ENCODE assay signal across 1 cellular context in the genomic region with DNA sequence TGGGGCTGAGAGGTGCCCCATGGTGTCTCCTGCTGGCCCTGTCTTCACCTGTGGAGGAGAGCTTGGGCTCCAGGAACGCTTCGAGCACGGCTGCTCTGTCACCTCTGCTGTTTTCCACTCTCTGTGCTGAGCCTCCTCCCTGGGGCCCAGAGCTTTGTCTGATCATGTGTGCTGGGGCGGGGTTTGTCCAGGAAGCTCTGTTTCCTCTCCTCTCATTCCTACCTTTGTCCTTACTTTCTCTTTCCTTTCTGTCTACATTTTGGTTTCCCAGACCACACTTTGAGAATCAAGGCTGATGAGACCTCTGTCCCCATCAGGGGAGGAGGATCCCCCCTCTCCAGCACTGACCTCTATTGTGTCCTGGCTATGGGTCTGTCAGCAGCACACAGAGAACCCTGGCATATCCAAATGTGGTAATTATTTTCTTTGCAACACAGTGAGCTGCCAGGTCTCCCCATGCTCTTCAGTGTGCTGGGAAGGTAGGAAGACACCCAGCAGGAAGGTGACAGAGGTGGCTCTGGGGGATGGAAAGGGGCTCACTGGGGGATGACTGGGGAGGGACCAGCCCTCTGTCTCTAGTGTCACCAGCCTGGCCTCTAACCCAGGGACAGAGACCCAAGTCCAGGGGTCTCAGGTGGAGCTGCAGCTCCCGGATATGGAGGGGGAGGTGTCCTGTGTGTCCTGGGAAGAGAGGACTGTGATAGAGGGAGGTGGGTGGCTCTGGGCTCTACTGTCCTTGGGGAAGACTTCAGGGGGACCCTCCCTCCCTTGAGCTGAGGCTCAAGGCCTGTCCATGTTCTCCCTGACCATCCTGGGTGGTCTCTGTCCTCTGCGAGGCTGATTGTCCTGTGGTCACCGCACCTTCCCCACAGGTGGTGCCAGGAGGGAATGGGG.
TF ChIP-seq lines count a peak whose summit lies in the region.

TSS of gene CEACAM1 (minus strand) at position 128 of the 894 bp plus-strand sequence. CDS start at position 21, 107 bp downstream.

TF ChIP-seq in HCT116, 20 proteins besides CTCF, POLR2A, EP300 and RAD21 (continued from another document):
- TF ChIP-seq ATF3 (IDR thresholded peaks at IDR 0.05) (no peak), SRF (IDR thresholded peaks at IDR 0.05; ENCODE audit: low read depth) (no peak), YY1 (IDR thresholded peaks at IDR 0.05; ENCODE audit: extremely low read depth, insufficient replicate concordance, low read depth, low read length) (no peak), EZH2 (IDR thresholded peaks at IDR 0.05) (no peak)
